2 cellular contexts compared by ENCODE assay signal in the genomic region with DNA sequence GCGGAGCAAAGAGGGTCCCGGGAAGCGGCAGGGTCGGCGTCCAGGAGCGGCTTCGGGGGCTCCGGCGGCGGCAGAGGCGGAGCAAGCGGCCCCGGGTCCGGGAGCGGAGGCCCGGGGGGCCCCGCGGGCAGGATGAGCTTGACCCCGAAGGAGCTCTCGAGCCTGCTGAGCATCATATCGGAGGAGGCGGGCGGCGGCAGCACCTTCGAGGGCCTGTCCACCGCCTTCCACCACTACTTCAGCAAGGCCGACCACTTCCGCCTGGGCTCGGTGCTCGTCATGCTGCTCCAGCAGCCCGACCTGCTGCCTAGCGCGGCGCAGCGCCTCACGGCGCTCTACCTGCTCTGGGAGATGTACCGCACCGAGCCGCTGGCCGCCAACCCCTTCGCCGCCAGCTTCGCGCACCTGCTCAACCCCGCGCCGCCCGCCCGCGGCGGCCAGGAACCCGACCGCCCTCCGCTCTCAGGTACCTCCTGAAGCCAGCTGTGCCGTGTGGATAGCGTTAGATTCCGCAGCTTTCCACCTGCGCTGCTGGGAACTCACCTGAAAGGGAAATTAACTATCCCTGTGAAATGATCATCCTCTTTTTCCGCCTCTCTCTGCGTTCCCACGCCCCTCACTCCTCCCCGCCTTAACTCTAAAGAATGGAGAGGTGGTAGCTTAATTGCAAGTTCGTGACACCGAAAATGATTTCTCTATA.
TF ChIP-seq lines count a peak whose summit lies in the region.

No MANE protein-coding gene starts in this region.

TF ChIP-seq in WTC11, 78 proteins besides CTCF, POLR2A, EP300 and RAD21 (continued from another document and continues in another):
- TF ChIP-seq, protein P1, sequence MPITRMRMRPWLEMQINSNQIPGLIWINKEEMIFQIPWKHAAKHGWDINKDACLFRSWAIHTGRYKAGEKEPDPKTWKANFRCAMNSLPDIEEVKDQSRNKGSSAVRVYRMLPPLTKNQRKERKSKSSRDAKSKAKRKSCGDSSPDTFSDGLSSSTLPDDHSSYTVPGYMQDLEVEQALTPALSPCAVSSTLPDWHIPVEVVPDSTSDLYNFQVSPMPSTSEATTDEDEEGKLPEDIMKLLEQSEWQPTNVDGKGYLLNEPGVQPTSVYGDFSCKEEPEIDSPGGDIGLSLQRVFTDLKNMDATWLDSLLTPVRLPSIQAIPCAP (CRISPR knock-in tag; IDR thresholded peaks at IDR 0.05): no peak
- TF ChIP-seq RELA (CRISPR knock-in tag; IDR thresholded peaks at IDR 0.05; ENCODE audit: borderline replicate concordance) (no peak), GABPB1 (CRISPR knock-in tag; IDR thresholded peaks at IDR 0.05) (peak; percentile 10; the same call in 1 of the 2 replicates), SP1 (CRISPR knock-in tag; conservative IDR thresholded peaks at IDR 0.05) (no peak), CBFB (CRISPR knock-in tag; IDR thresholded peaks at IDR 0.05; ENCODE audit: low read depth) (peak; percentile 48; the same call in 1 of the 2 replicates), ELF4 (CRISPR knock-in tag; IDR thresholded peaks at IDR 0.05; ENCODE audit: low read depth) (0 out of 2 replicates have a peak, but pooled peaks have one; percentile 39), IRF2 (CRISPR knock-in tag; IDR thresholded peaks at IDR 0.05; ENCODE audit: borderline replicate concordance, low read depth) (no peak), JUN (CRISPR knock-in tag; IDR thresholded peaks at IDR 0.05) (no peak)
- TF ChIP-seq, protein P2, sequence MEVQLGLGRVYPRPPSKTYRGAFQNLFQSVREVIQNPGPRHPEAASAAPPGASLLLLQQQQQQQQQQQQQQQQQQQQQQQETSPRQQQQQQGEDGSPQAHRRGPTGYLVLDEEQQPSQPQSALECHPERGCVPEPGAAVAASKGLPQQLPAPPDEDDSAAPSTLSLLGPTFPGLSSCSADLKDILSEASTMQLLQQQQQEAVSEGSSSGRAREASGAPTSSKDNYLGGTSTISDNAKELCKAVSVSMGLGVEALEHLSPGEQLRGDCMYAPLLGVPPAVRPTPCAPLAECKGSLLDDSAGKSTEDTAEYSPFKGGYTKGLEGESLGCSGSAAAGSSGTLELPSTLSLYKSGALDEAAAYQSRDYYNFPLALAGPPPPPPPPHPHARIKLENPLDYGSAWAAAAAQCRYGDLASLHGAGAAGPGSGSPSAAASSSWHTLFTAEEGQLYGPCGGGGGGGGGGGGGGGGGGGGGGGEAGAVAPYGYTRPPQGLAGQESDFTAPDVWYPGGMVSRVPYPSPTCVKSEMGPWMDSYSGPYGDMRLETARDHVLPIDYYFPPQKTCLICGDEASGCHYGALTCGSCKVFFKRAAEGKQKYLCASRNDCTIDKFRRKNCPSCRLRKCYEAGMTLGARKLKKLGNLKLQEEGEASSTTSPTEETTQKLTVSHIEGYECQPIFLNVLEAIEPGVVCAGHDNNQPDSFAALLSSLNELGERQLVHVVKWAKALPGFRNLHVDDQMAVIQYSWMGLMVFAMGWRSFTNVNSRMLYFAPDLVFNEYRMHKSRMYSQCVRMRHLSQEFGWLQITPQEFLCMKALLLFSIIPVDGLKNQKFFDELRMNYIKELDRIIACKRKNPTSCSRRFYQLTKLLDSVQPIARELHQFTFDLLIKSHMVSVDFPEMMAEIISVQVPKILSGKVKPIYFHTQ (CRISPR knock-in tag; IDR thresholded peaks at IDR 0.05): no peak
- TF ChIP-seq, protein P3, sequence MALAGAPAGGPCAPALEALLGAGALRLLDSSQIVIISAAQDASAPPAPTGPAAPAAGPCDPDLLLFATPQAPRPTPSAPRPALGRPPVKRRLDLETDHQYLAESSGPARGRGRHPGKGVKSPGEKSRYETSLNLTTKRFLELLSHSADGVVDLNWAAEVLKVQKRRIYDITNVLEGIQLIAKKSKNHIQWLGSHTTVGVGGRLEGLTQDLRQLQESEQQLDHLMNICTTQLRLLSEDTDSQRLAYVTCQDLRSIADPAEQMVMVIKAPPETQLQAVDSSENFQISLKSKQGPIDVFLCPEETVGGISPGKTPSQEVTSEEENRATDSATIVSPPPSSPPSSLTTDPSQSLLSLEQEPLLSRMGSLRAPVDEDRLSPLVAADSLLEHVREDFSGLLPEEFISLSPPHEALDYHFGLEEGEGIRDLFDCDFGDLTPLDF (CRISPR knock-in tag; IDR thresholded peaks at IDR 0.05): no peak
- TF ChIP-seq, protein P4, sequence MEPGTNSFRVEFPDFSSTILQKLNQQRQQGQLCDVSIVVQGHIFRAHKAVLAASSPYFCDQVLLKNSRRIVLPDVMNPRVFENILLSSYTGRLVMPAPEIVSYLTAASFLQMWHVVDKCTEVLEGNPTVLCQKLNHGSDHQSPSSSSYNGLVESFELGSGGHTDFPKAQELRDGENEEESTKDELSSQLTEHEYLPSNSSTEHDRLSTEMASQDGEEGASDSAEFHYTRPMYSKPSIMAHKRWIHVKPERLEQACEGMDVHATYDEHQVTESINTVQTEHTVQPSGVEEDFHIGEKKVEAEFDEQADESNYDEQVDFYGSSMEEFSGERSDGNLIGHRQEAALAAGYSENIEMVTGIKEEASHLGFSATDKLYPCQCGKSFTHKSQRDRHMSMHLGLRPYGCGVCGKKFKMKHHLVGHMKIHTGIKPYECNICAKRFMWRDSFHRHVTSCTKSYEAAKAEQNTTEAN (CRISPR knock-in tag; IDR thresholded peaks at IDR 0.05): no peak
- TF ChIP-seq, protein P5, sequence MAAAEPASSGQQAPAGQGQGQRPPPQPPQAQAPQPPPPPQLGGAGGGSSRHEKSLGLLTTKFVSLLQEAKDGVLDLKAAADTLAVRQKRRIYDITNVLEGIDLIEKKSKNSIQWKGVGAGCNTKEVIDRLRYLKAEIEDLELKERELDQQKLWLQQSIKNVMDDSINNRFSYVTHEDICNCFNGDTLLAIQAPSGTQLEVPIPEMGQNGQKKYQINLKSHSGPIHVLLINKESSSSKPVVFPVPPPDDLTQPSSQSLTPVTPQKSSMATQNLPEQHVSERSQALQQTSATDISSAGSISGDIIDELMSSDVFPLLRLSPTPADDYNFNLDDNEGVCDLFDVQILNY (CRISPR knock-in tag; IDR thresholded peaks at IDR 0.05): 0 out of 2 replicates have a peak, but pooled peaks have one; percentile 15
- TF ChIP-seq, protein P6, sequence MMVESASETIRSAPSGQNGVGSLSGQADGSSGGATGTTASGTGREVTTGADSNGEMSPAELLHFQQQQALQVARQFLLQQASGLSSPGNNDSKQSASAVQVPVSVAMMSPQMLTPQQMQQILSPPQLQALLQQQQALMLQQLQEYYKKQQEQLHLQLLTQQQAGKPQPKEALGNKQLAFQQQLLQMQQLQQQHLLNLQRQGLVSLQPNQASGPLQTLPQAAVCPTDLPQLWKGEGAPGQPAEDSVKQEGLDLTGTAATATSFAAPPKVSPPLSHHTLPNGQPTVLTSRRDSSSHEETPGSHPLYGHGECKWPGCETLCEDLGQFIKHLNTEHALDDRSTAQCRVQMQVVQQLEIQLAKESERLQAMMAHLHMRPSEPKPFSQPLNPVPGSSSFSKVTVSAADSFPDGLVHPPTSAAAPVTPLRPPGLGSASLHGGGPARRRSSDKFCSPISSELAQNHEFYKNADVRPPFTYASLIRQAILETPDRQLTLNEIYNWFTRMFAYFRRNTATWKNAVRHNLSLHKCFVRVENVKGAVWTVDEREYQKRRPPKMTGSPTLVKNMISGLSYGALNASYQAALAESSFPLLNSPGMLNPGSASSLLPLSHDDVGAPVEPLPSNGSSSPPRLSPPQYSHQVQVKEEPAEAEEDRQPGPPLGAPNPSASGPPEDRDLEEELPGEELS (CRISPR knock-in tag; IDR thresholded peaks at IDR 0.05): no peak; the same call in 1 of the 2 replicates
- TF ChIP-seq, protein P7, sequence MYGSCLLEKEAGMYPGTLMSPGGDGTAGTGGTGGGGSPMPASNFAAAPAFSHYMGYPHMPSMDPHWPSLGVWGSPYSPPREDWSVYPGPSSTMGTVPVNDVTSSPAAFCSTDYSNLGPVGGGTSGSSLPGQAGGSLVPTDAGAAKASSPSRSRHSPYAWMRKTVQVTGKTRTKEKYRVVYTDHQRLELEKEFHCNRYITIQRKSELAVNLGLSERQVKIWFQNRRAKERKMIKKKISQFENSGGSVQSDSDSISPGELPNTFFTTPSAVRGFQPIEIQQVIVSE (CRISPR knock-in tag; IDR thresholded peaks at IDR 0.05; ENCODE audit: borderline replicate concordance): no peak

TF ChIP-seq in HepG2, 621 proteins besides CTCF, POLR2A, EP300 and RAD21 (continued from another document and continues in another):
- TF ChIP-seq, protein P8, sequence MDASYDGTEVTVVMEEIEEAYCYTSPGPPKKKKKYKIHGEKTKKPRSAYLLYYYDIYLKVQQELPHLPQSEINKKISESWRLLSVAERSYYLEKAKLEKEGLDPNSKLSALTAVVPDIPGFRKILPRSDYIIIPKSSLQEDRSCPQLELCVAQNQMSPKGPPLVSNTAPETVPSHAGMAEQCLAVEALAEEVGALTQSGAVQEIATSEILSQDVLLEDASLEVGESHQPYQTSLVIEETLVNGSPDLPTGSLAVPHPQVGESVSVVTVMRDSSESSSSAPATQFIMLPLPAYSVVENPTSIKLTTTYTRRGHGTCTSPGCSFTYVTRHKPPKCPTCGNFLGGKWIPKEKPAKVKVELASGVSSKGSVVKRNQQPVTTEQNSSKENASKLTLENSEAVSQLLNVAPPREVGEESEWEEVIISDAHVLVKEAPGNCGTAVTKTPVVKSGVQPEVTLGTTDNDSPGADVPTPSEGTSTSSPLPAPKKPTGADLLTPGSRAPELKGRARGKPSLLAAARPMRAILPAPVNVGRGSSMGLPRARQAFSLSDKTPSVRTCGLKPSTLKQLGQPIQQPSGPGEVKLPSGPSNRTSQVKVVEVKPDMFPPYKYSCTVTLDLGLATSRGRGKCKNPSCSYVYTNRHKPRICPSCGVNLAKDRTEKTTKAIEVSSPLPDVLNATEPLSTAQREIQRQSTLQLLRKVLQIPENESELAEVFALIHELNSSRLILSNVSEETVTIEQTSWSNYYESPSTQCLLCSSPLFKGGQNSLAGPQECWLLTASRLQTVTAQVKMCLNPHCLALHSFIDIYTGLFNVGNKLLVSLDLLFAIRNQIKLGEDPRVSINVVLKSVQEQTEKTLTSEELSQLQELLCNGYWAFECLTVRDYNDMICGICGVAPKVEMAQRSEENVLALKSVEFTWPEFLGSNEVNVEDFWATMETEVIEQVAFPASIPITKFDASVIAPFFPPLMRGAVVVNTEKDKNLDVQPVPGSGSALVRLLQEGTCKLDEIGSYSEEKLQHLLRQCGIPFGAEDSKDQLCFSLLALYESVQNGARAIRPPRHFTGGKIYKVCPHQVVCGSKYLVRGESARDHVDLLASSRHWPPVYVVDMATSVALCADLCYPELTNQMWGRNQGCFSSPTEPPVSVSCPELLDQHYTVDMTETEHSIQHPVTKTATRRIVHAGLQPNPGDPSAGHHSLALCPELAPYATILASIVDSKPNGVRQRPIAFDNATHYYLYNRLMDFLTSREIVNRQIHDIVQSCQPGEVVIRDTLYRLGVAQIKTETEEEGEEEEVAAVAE (CRISPR knock-in tag; IDR thresholded peaks at IDR 0.05; ENCODE audit: borderline replicate concordance): no peak
- TF ChIP-seq PCBP1 (IDR thresholded peaks at IDR 0.05; ENCODE audit: borderline replicate concordance, low read depth, low read length) (no peak), ZNF44 (CRISPR knock-in tag; IDR thresholded peaks at IDR 0.05) (peak; percentile 23; the same call in 1 of the 2 replicates), TAF15 (IDR thresholded peaks at IDR 0.05; ENCODE audit: low read depth, low read length, poor library complexity, severe bottlenecking) (no peak), EHMT2 (IDR thresholded peaks at IDR 0.05; ENCODE audit: borderline replicate concordance, low read depth, low read length) (no peak), KAT2B (IDR thresholded peaks at IDR 0.05; ENCODE audit: borderline replicate concordance, low read depth, low read length) (no peak), ZMYM4 (CRISPR knock-in tag; IDR thresholded peaks at IDR 0.05) (peak; percentile 21; the same call in 1 of the 2 replicates), SRSF1 (optimal IDR thresholded peaks at IDR 0.05; ENCODE audit: low read depth, low read length) (no peak), MZF1 (CRISPR knock-in tag; IDR thresholded peaks at IDR 0.05; ENCODE audit: borderline replicate concordance) (no peak), KDM5A (IDR thresholded peaks at IDR 0.05; ENCODE audit: borderline replicate concordance, low read length) (peak; percentile 97), STAG1 (CRISPR knock-in tag; IDR thresholded peaks at IDR 0.05) (no peak)
- TF ChIP-seq, protein P4 (CRISPR knock-in tag; conservative IDR thresholded peaks at IDR 0.05): no peak
- TF ChIP-seq, protein P9, sequence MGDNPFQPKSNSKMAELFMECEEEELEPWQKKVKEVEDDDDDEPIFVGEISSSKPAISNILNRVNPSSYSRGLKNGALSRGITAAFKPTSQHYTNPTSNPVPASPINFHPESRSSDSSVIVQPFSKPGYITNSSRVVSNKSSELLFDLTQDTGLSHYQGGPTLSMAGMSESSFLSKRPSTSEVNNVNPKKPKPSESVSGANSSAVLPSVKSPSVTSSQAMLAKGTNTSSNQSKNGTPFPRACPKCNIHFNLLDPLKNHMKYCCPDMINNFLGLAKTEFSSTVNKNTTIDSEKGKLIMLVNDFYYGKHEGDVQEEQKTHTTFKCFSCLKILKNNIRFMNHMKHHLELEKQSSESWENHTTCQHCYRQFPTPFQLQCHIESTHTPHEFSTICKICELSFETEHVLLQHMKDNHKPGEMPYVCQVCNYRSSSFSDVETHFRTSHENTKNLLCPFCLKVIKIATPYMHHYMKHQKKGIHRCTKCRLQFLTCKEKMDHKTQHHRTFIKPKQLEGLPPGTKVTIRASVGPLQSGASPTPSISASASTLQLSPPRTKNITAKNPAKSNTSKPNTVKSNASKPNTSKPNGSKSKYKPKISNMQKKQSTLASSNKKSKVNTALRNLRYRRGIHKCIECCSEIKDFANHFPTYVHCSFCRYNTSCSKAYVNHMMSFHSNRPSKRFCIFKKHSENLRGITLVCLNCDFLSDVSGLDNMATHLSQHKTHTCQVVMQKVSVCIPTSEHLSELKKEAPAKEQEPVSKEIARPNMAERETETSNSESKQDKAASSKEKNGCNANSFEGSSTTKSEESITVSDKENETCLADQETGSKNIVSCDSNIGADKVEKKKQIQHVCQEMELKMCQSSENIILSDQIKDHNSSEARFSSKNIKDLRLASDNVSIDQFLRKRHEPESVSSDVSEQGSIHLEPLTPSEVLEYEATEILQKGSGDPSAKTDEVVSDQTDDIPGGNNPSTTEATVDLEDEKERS (CRISPR knock-in tag; IDR thresholded peaks at IDR 0.05): no peak
- TF ChIP-seq, protein P6 (CRISPR knock-in tag; IDR thresholded peaks at IDR 0.05): 0 out of 2 replicates have a peak, but pooled peaks have one; percentile 9
